28 cellular contexts compared by ENCODE assay signal in genomic region chr18:77517901-77518300, GRCh38.
"Had no signal": no experiment of that assay in that cellular context is flagged by ENCODE, and none has a peak within 500 bp of the region (broad histone marks: within the 10 kb centered on the region; RNA-seq: fewer than 3 reads in every experiment).

No MANE protein-coding gene starts in this region.

- H3K36me3 ChIP-seq: brain microvascular endothelial cell, esophagus muscularis mucosa, gastrocnemius medialis had no signal

- FAIRE-seq: astrocyte, bronchial epithelial cell had no signal

- H3K27me3 Mint-ChIP-seq: activated CD4-positive, alpha-beta memory T cell treated with anti-CD3 and anti-CD28 coated beads, Interleukin-2, amount 10 ng/mL, durations not matched to agents 7 days and 5 days; activated CD4-positive, alpha-beta T cell treated with anti-CD3 and anti-CD28 coated beads, Interleukin-2, amount 10 ng/mL, durations not matched to agents 7 days and 5 days; dendritic cell treated with granulocyte-macrophage colony-stimulating factor and Interleukin-4, amounts not matched to agents 40 ng/mL and 50 ng/mL, for 4 days had no signal

- H3K4me3 Mint-ChIP-seq: activated CD4-positive, alpha-beta memory T cell treated with anti-CD3 and anti-CD28 coated beads, Interleukin-2, amount 10 ng/mL, durations not matched to agents 7 days and 5 days; activated CD4-positive, alpha-beta T cell treated with anti-CD3 and anti-CD28 coated beads, Interleukin-2, amount 10 ng/mL, durations not matched to agents 7 days and 5 days; activated naive CD8-positive, alpha-beta T cell; activated T-cell treated with anti-CD3 and anti-CD28 coated beads, Interleukin-2, amount 50 U/mL, for 4 hours; activated T-helper 17 cell treated with anti-CD3 and anti-CD28 coated beads, Interleukin-2, amount 50 U/mL, for 72 hours; central memory CD8-positive, alpha-beta T cell; dendritic cell treated with granulocyte-macrophage colony-stimulating factor and Interleukin-4, amounts not matched to agents 40 ng/mL and 50 ng/mL, for 4 days; effector memory CD8-positive, alpha-beta T cell had no signal

- H3K9me3 Mint-ChIP-seq: activated CD4-positive, alpha-beta memory T cell treated with anti-CD3 and anti-CD28 coated beads, Interleukin-2, amount 10 ng/mL, durations not matched to agents 7 days and 5 days; activated CD4-positive, alpha-beta T cell treated with anti-CD3 and anti-CD28 coated beads, Interleukin-2, amount 10 ng/mL, durations not matched to agents 7 days and 5 days; activated T-helper 17 cell treated with anti-CD3 and anti-CD28 coated beads, Interleukin-2, amount 50 U/mL, for 72 hours; central memory CD8-positive, alpha-beta T cell; dendritic cell treated with granulocyte-macrophage colony-stimulating factor and Interleukin-4, amounts not matched to agents 40 ng/mL and 50 ng/mL, for 4 days had no signal

- H3K27me3 ChIP-seq: brain microvascular endothelial cell, esophagus muscularis mucosa, foreskin keratinocyte, gastrocnemius medialis had no signal

- H3K4me1 Mint-ChIP-seq: activated CD4-positive, alpha-beta memory T cell treated with anti-CD3 and anti-CD28 coated beads, Interleukin-2, amount 10 ng/mL, durations not matched to agents 7 days and 5 days; activated CD4-positive, alpha-beta T cell treated with anti-CD3 and anti-CD28 coated beads, Interleukin-2, amount 10 ng/mL, durations not matched to agents 7 days and 5 days; activated T-helper 17 cell treated with anti-CD3 and anti-CD28 coated beads, Interleukin-2, amount 50 U/mL, for 72 hours; central memory CD8-positive, alpha-beta T cell had no signal

- DNase-seq: activated CD4-positive, alpha-beta memory T cell treated with anti-CD3 and anti-CD28 coated beads, Interleukin-2, amount 10 ng/mL, durations not matched to agents 7 days and 5 days; activated CD4-positive, alpha-beta T cell treated with anti-CD3 and anti-CD28 coated beads for 1 hour; activated CD4-positive, alpha-beta T cell treated with anti-CD3 and anti-CD28 coated beads for 4 hours; activated CD4-positive, alpha-beta T cell treated with anti-CD3 and anti-CD28 coated beads, Interleukin-2, amount 10 ng/mL, durations not matched to agents 7 days and 5 days; activated CD4-positive, alpha-beta T cell treated with anti-CD3 and anti-CD28 coated beads, Interleukin-2, amount 50 U/mL, for 4 hours; activated effector memory CD4-positive, alpha-beta T cell treated with Interleukin-2 at 50 U/mL for 16 hours; activated gamma-delta T cell treated with Interleukin-2 at 50 U/mL for 16 hours; activated naive CD4-positive, alpha-beta T cell treated with anti-CD3 and anti-CD28 coated beads, Interleukin-2, amount 50 U/mL, for 16 hours; activated naive CD4-positive, alpha-beta T cell treated with Interleukin-2 at 50 U/mL for 16 hours; activated T-cell treated with anti-CD3 and anti-CD28 coated beads, Interleukin-2, amount 50 U/mL, for 4 hours; amniotic stem cell; anterior cingulate cortex; brain microvascular endothelial cell; dorsolateral prefrontal cortex; effector CD4-positive, alpha-beta T cell; effector memory CD8-positive, alpha-beta T cell; erythroblast; foreskin keratinocyte; gastrocnemius medialis; T-helper 2 cell had no signal

- H3K27ac Mint-ChIP-seq: activated CD4-positive, alpha-beta memory T cell treated with anti-CD3 and anti-CD28 coated beads, Interleukin-2, amount 10 ng/mL, durations not matched to agents 7 days and 5 days; activated CD4-positive, alpha-beta T cell treated with anti-CD3 and anti-CD28 coated beads, Interleukin-2, amount 10 ng/mL, durations not matched to agents 7 days and 5 days; activated naive CD8-positive, alpha-beta T cell; activated T-helper 17 cell treated with anti-CD3 and anti-CD28 coated beads, Interleukin-2, amount 50 U/mL, for 72 hours; dendritic cell treated with granulocyte-macrophage colony-stimulating factor and Interleukin-4, amounts not matched to agents 40 ng/mL and 50 ng/mL, for 4 days; effector memory CD8-positive, alpha-beta T cell had no signal

- H3K27ac ChIP-seq: brain microvascular endothelial cell, coronary artery, dorsolateral prefrontal cortex, esophagus muscularis mucosa, foreskin keratinocyte, gastrocnemius medialis had no signal

- ATAC-seq: activated T-cell treated with anti-CD3 and anti-CD28 coated beads, Interleukin-2, amount 50 U/mL, for 4 hours; activated T-helper 17 cell treated with anti-CD3 and anti-CD28 coated beads, Interleukin-2, amount 50 U/mL, for 72 hours; effector memory CD8-positive, alpha-beta T cell; foreskin keratinocyte; gastrocnemius medialis had no signal

- H3K4me1 ChIP-seq: esophagus muscularis mucosa, foreskin keratinocyte, gastrocnemius medialis had no signal

- H3K36me3 Mint-ChIP-seq: activated naive CD8-positive, alpha-beta T cell had no signal

- H3K4me3 ChIP-seq: coronary artery, dorsolateral prefrontal cortex, esophagus muscularis mucosa, gastrocnemius medialis had no signal

- H3K9me3 ChIP-seq: esophagus muscularis mucosa, gastrocnemius medialis had no signal
